1 cellular context compared by ENCODE assay signal in the genomic region with DNA sequence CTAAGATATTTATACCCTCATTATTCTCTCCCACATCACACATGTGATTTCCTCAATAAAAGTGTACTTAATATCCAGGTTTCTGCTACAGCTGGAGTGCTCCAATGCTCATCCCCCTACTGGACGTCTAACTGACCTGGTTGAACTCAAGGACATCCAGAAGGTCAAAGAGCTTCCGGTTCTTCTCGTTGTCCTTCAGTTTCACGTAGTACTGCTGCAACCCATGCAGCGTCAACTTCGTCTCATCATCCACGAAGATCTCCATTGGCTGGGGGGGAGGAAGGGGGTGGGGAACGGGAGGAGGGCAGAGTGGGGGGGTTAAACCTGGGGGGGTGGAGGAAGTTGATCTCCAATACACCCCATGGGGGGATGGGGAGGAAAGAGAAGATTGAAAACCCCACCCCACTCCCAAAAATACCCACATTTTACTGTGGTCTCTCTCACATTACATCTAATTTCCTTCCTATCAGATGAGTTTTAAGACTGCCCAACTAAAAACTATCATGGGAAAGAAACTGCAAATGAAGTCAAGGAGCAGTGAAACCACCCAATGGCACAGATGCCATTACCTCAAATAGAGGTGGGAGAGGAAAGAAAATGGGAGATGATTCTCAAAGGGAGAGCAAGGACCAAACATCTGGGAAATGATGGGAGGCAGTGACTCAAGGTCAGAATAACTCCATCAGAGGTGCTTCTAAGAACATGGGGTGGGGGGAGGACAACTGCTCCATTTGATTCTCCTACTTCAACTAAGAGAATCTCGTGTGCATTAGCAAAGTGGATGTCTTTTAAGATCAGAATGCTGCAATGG.
TF ChIP-seq lines count a peak whose summit lies in the region.

No MANE protein-coding gene starts in this region.

TF ChIP-seq in HEK293, 187 proteins besides CTCF, POLR2A, EP300 and RAD21 (continued from another document):
- peak; percentile 97 for TF ChIP-seq PRDM4 (tag by site-specific recombination; IDR thresholded peaks at IDR 0.05)
